ENCODE assay signal across 21 cellular contexts in the genomic region with DNA sequence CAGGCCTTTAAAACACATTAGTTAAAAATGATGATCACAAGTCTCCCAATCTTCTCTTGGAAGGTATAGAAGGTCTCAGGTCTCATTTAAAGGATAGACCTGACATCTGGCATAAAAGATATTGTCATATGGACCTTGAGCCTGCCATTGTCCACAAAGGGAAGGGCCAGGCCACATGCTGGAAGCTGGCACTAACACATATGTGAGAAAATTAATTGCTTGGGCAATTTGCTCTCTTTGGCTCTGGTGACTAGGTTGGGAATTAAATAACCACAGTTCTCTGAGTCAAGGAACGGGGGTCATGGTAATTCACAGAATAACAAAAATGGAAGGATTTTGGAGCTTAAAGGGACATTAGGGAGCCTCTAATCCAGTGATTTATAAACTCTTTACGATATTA.
DNase-seq lines count a peak whose midpoint lies in the region; ATAC-seq and TF ChIP-seq lines count a peak whose summit lies in the region.
"Had no signal": no experiment of that assay in that cellular context is flagged by ENCODE, and none has a peak within 500 bp of the region (broad histone marks: within the 10 kb centered on the region; RNA-seq: fewer than 3 reads in every experiment).

No MANE protein-coding gene starts in this region.

- H3K4me3 Mint-ChIP-seq in CD4-positive, alpha-beta T cell: no peak overlapping the region
- H3K4me3 Mint-ChIP-seq: CD14-positive monocyte; CD4-positive, alpha-beta memory T cell; GM23338; H9 had no signal

- H3K9ac ChIP-seq in colonic mucosa (ENCODE audit: low read depth in 2 of 2, low read length in 2 of 2): no peak overlapping the region
- H3K9ac ChIP-seq: BLaER1 treated with 17β-estradiol and CSF1 and Interleukin-3, amounts not matched to agents 10 nM and 100 nM had no signal

- H3K36me3 Mint-ChIP-seq in CD4-positive, alpha-beta T cell (ENCODE audit: low read depth): no peaks in the 10 kb centered on the region
- H3K36me3 Mint-ChIP-seq: CD14-positive monocyte; CD4-positive, alpha-beta memory T cell had no signal

- no peaks in the 10 kb centered on the region for H3K4me1 Mint-ChIP-seq in CD4-positive, alpha-beta T cell (ENCODE audit: low read depth)
- H3K4me1 Mint-ChIP-seq: CD14-positive monocyte; CD4-positive, alpha-beta memory T cell; GM23338; H9 had no signal

- DNase-seq in NCI-H69 (lab: John Stamatoyannopoulos, UW) (peak; percentile 53), cerebellar cortex (ENCODE audit: low spot score) (peak; percentile 1), left colon (no peak), colonic mucosa (no peak), cortex of kidney (lab: John Stamatoyannopoulos, UW) (no peak)
- no peak for DNase-seq in CD4-positive, alpha-beta T cell
- DNase-seq: ACHN; AML-193; BE2C; Calu3; CD4-positive, alpha-beta memory T cell; COR-L47; DMS53; DMS79 treated with DMSO at 0.1 percent for 48 hours; GF-D8; H9 had no signal

- H3K27me3 Mint-ChIP-seq in CD4-positive, alpha-beta T cell: no peaks in the 10 kb centered on the region
- H3K27me3 Mint-ChIP-seq: CD4-positive, alpha-beta memory T cell had no signal

- intact Hi-C loops in left colon (cut with DNase I, micrococcal nuclease) (no loop called here), colonic mucosa (cut with DNase I) (no loop called here)
- intact Hi-C loops in CD4-positive, alpha-beta T cell (cut with DNase I, micrococcal nuclease): no loop called here

- no peaks in the 10 kb centered on the region for H3K4me1 ChIP-seq in colonic mucosa
- H3K4me1 ChIP-seq: BE2C; BLaER1 treated with 17β-estradiol and CSF1 and Interleukin-3, amounts not matched to agents 10 nM and 100 nM had no signal

- no peaks in the 10 kb centered on the region for H3K9me3 ChIP-seq in colonic mucosa
- no peaks in the 10 kb centered on the region for H3K9me3 ChIP-seq in CD4-positive, alpha-beta T cell (ENCODE audit: control insufficient read depth, low read length)
- H3K9me3 ChIP-seq: BE2C; BLaER1 treated with 17β-estradiol and CSF1 and Interleukin-3, amounts not matched to agents 10 nM and 100 nM had no signal

- POLR2A ChIA-PET in CD4-positive, alpha-beta T cell (lab: Charles Lee): no interaction called here

- peaks cover 3% of the 10 kb centered on the region for H3K9me3 Mint-ChIP-seq in CD4-positive, alpha-beta T cell
- H3K9me3 Mint-ChIP-seq: CD14-positive monocyte, GM23338, H9 had no signal

- no peaks in the 10 kb centered on the region for H3K27me3 ChIP-seq in colonic mucosa
- no peaks in the 10 kb centered on the region for H3K27me3 ChIP-seq in CD4-positive, alpha-beta T cell (ENCODE audit: control insufficient read depth, insufficient read depth, low read length)
- H3K27me3 ChIP-seq: BE2C; BLaER1 treated with 17β-estradiol and CSF1 and Interleukin-3, amounts not matched to agents 10 nM and 100 nM had no signal

- no peak overlapping the region for H3K4me3 ChIP-seq in colonic mucosa
- H3K4me3 ChIP-seq: BLaER1 treated with 17β-estradiol and CSF1 and Interleukin-3, amounts not matched to agents 10 nM and 100 nM; GM23338 had no signal

- CTCF ChIA-PET in CD4-positive, alpha-beta T cell (lab: Charles Lee): no interaction called here

- ATAC-seq in left colon: peak; percentile 72
- ATAC-seq in CD4-positive, alpha-beta T cell (ENCODE audit: poor library complexity): no peak
- ATAC-seq: GM23338, HCT116 had no signal

- no peak overlapping the region for H3K27ac Mint-ChIP-seq in CD4-positive, alpha-beta T cell
- H3K27ac Mint-ChIP-seq: CD14-positive monocyte; CD4-positive, alpha-beta memory T cell; GM23338; H9 had no signal

- no peaks in the 10 kb centered on the region for H3K36me3 ChIP-seq in colonic mucosa
- H3K36me3 ChIP-seq: BE2C; BLaER1 treated with 17β-estradiol and CSF1 and Interleukin-3, amounts not matched to agents 10 nM and 100 nM had no signal

- no peak for TF ChIP-seq CTCF in colonic mucosa (IDR thresholded peaks at IDR 0.05)
- no peak for TF ChIP-seq CTCF in CD4-positive, alpha-beta T cell (IDR thresholded peaks at IDR 0.05)

- no peak overlapping the region for H3K27ac ChIP-seq in colonic mucosa
- H3K27ac ChIP-seq in CD4-positive, alpha-beta T cell (ENCODE audit: low read depth, low read length): no peak overlapping the region
- H3K27ac ChIP-seq: 22Rv1; BLaER1 treated with 17β-estradiol and CSF1 and Interleukin-3, amounts not matched to agents 10 nM and 100 nM had no signal

Comparison
In these comparisons a context has a peak if more than half of its experiments do, and no peak if none do; other contexts are left out.
1. DNase-seq: peak in NCI-H69 (single experiment) and cerebellar cortex (single experiment); none in left colon (0 of 2), colonic mucosa (single experiment), cortex of kidney (single experiment) and CD4-positive, alpha-beta T cell (0 of 10).